Comparison of ENCODE assay signal across 8 cellular contexts in the genomic region with DNA sequence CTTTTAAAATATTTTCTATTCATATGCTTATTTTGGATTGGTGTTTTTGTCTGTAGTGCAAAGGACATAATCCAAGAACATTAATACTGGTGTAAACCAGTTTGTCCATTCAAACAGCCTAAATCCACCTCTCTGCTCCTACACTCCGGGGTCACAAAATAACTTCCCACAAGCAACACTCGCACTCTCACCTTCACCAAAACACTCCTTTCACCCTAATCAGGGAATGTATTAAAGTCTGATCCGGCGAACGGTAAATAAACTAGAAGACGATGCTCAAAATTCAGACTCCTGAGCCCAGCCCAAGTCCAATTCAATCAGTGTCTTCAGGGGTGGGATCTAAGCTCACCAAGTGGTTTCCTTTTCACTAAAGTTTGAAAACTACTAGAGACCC. TPM values are rescaled to one million over a fixed set of nuclear protein-coding genes. Genes with fewer than 3 reads are reported as not detected.
DNase-seq lines count a peak whose midpoint lies in the region; ATAC-seq and TF ChIP-seq lines count a peak whose summit lies in the region.

No MANE protein-coding gene starts in this region.

- H3K9me3 ChIP-seq in Caco-2 = no peaks in the 10 kb centered on the region
- H3K9me3 ChIP-seq in KOPT-K1 (ENCODE audit: insufficient read depth, low read length, poor library complexity, severe bottlenecking) = no peaks in the 10 kb centered on the region
- H3K9me3 ChIP-seq in upper lobe of right lung = no peaks in the 10 kb centered on the region

- no peaks in the 10 kb centered on the region for H3K27me3 Mint-ChIP-seq in Caco-2 (ENCODE audit: insufficient read depth, unreplicated experiment)
- H3K27me3 Mint-ChIP-seq in MCF 10A (ENCODE audit: insufficient read depth, unreplicated experiment) = no peaks in the 10 kb centered on the region

- H3K36me3 Mint-ChIP-seq in Caco-2 (ENCODE audit: insufficient read depth, unreplicated experiment) (peaks cover 16% of the 10 kb centered on the region), MCF 10A (ENCODE audit: insufficient read depth, unreplicated experiment) (no peaks in the 10 kb centered on the region)

- H3K4me1 Mint-ChIP-seq in Caco-2 (ENCODE audit: low read depth, unreplicated experiment) (peaks cover 6% of the 10 kb centered on the region), MCF 10A (ENCODE audit: insufficient read depth, unreplicated experiment) (peaks cover 29% of the 10 kb centered on the region)

- peak overlapping the region; percentile 84 for H3K4me3 Mint-ChIP-seq in Caco-2 (ENCODE audit: unreplicated experiment)
- peak overlapping the region; percentile 91 for H3K4me3 Mint-ChIP-seq in MCF 10A (ENCODE audit: unreplicated experiment)

- peak overlapping the region; percentile 82 for H3K27ac ChIP-seq in KOPT-K1 (ENCODE audit: low read depth, low read length, poor library complexity, severe bottlenecking)
- H3K27ac ChIP-seq in upper lobe of right lung = peak overlapping the region; percentile 94

- H3K27me3 ChIP-seq in Caco-2 (replicated peaks; ENCODE audit: control insufficient read depth, insufficient read depth, low read length) (no peaks in the 10 kb centered on the region), upper lobe of right lung (no peaks in the 10 kb centered on the region)

- TF ChIP-seq POLR2A in lower leg skin (IDR thresholded peaks at IDR 0.05) = no peak

- DNase-seq in Caco-2 = no peak
- peak; percentile 16 for DNase-seq in MCF 10A (ENCODE audit: unreplicated experiment)
- no peak for DNase-seq in lower leg skin (ENCODE audit: low spot score in 2 of 2)
- no peak for DNase-seq in upper lobe of right lung
- DNase-seq in HuH-7.5 (ENCODE audit: low spot score) = no peak
- no peak for DNase-seq in cortex of kidney (lab: John Stamatoyannopoulos, UW)

- POLR2A ChIA-PET in Caco-2 (lab: Charles Lee) = interaction anchor here (0.6 to 1.4 kb wide), 2 partner anchors 67 to 166 kb away, joined by 3 to 7 read pairs; a partner anchor contains a TSS
- POLR2A ChIA-PET in MCF 10A (lab: Yijun Ruan, JAX) = interaction anchor here (0.7 to 5.3 kb wide), 14 partner anchors 10 to 802 kb away, joined by 3 to 139 read pairs (median 5); a partner anchor contains a TSS

- TF ChIP-seq CTCF in Caco-2 (IDR thresholded peaks at IDR 0.05; ENCODE audit: insufficient read depth in 1 of 2, low read depth in 1 of 2, low read length in 1 of 2, severe bottlenecking in 1 of 2, unreplicated experiment in 1 of 2) (no peak), MCF 10A (IDR thresholded peaks at IDR 0.05; ENCODE audit: unreplicated experiment) (no peak), lower leg skin (IDR thresholded peaks at IDR 0.05) (no peak), upper lobe of right lung (IDR thresholded peaks at IDR 0.05) (no peak)

- peak overlapping the region; percentile 74 for H3K4me3 ChIP-seq in Caco-2 (ENCODE audit: low read depth, low read length)
- peak overlapping the region; percentile 98 for H3K4me3 ChIP-seq in lower leg skin (ENCODE audit: low read depth, poor library complexity, severe bottlenecking)
- H3K4me3 ChIP-seq in upper lobe of right lung = peak overlapping the region; percentile 90

- CTCF ChIA-PET in Caco-2 (lab: Charles Lee) (interaction anchor here (0.9 kb wide), 1 partner anchor 66 kb away, joined by 4 read pairs; a partner anchor contains a TSS), MCF 10A (lab: Yijun Ruan, JAX) (interaction anchor here (0.7 to 0.8 kb wide), 2 partner anchors 211 to 518 kb away, joined by 3 read pairs; no protein-coding TSS in a partner anchor)

- intact Hi-C loops in Caco-2 (cut with micrococcal nuclease; ENCODE audit: unreplicated experiment) = loop anchor here (1.0 kb wide), 1 partner anchor 66 kb away; a partner anchor contains a TSS
- intact Hi-C loops in MCF 10A (cut with micrococcal nuclease) = loop anchor here (1.0 kb wide), 1 partner anchor 66 kb away; a partner anchor contains a TSS
- intact Hi-C loops in lower leg skin (cut with DNase I; ENCODE audit: low total_unique reads) = loop anchor here (2.0 to 10.0 kb wide), 2 partner anchors 67 to 1229 kb away; a partner anchor contains a TSS
- intact Hi-C loops in upper lobe of right lung (cut with DNase I) = no loop called here

- H3K36me3 ChIP-seq in Caco-2 (ENCODE audit: control insufficient read depth, insufficient read depth, low read length) (no peaks in the 10 kb centered on the region), KOPT-K1 (ENCODE audit: insufficient read depth, low read length) (peaks cover 7% of the 10 kb centered on the region; the same call in 1 of the 2 replicates), upper lobe of right lung (no peaks in the 10 kb centered on the region)

- H3K4me1 ChIP-seq in Caco-2 (no peaks in the 10 kb centered on the region), upper lobe of right lung (peaks cover 6% of the 10 kb centered on the region)

- H3K9me3 Mint-ChIP-seq in Caco-2 (ENCODE audit: unreplicated experiment) = no peaks in the 10 kb centered on the region
- H3K9me3 Mint-ChIP-seq in MCF 10A (ENCODE audit: unreplicated experiment) = no peaks in the 10 kb centered on the region

- no peak for ATAC-seq in upper lobe of right lung
- ATAC-seq in GM18867 (IDR thresholded peaks at IDR 0.05; ENCODE audit: unreplicated experiment) = no peak

- H3K27ac Mint-ChIP-seq in Caco-2 (ENCODE audit: unreplicated experiment) (peak overlapping the region; percentile 97), MCF 10A (ENCODE audit: low read depth, unreplicated experiment) (peak overlapping the region; percentile 99)

- WGBS in lower leg skin, 2 donors = 1 to 2% methylated on average over 6 of the region's 6 CpGs

- TSS peak; percentile 67 for BruUV-seq in Caco-2 (replicated peaks; lab: Mats Ljungman, UMichigan)
- BruUV-seq in MCF 10A (replicated peaks; lab: Mats Ljungman, UMichigan) = no TSS peak

RNA-seq across cellular contexts. Expression of a gene that starts 0.6 kb away (rescaled TPM):
- total RNA-seq in Caco-2 (2022) = 52.7 and 53.1 TPM in 2 replicates
- total RNA-seq in MCF 10A (2022) = 39.7 and 40.6 TPM in 2 replicates
- total RNA-seq in lower leg skin = 10 to 100 TPM; 23.5 to 37.7 (median 33.3) TPM
- total RNA-seq in upper lobe of right lung = 32.9 TPM
